In genomic region chr4:175811171-175811570, GRCh38 we compare ENCODE assay signal across 32 cellular contexts. TPM values are rescaled to one million over a fixed set of nuclear protein-coding genes. Genes with fewer than 3 reads are reported as not detected.
"Had no signal": no experiment of that assay in that cellular context is flagged by ENCODE, and none has a peak within 500 bp of the region (broad histone marks: within the 10 kb centered on the region; RNA-seq: fewer than 3 reads in every experiment).

No MANE protein-coding gene starts in this region.

- H3K36me3 ChIP-seq: gastrocnemius medialis, stomach, suprapubic skin, tibial nerve had no signal

- H3K27ac ChIP-seq: gastrocnemius medialis, hepatocyte, stomach, suprapubic skin, tibial nerve, VCaP had no signal

- H3K9me3 ChIP-seq: gastrocnemius medialis, stomach, suprapubic skin, tibial nerve had no signal

- DNase-seq: activated CD4-positive, alpha-beta memory T cell treated with anti-CD3 and anti-CD28 coated beads for 36 hours; activated CD4-positive, alpha-beta T cell treated with anti-CD3 and anti-CD28 coated beads for 48 hours; activated CD8-positive, alpha-beta memory T cell treated with anti-CD3 and anti-CD28 coated beads, Interleukin-2, amount 50 U/mL, for 4 hours; activated gamma-delta T cell; activated naive CD4-positive, alpha-beta T cell treated with anti-CD3 and anti-CD28 coated beads, Interleukin-2, amount 10 ng/mL, durations not matched to agents 7 days and 5 days; activated naive CD8-positive, alpha-beta T cell treated with anti-CD3 and anti-CD28 coated beads, Interleukin-2, amount 10 ng/mL, durations not matched to agents 7 days and 5 days; activated T-cell treated with anti-CD3 and anti-CD28 coated beads, Interleukin-2, amount 50 U/mL, for 1 hour; central memory CD4-positive, alpha-beta T cell; dermis blood vessel endothelial cell; effector CD8-positive, alpha-beta T cell; gastrocnemius medialis; islet precursor cell; naive B cell; nephron progenitor cell; posterior cingulate gyrus; right cardiac atrium; stimulated activated CD4-positive, alpha-beta T cell treated with anti-CD3 and anti-CD28 coated beads, Interleukin-15, amount 100 ng/mL, for 24 hours; stimulated activated CD4-positive, alpha-beta T cell treated with anti-CD3 and anti-CD28 coated beads, Interleukin-2, amount 100 ng/mL, for 24 hours; stimulated activated naive B cell treated with anti-CD40 and anti-IgM and Interleukin-4, amounts not matched to agents 10 μg/mL and 1 μg/mL and 100 μg/mL, for 72 hours; stomach; T-helper 9 cell had no signal

- FAIRE-seq: astrocyte, colon, TTC549 had no signal

- H3K9me3 Mint-ChIP-seq: activated CD4-positive, alpha-beta memory T cell treated with anti-CD3 and anti-CD28 coated beads for 36 hours; activated naive CD4-positive, alpha-beta T cell treated with anti-CD3 and anti-CD28 coated beads, Interleukin-2, amount 10 ng/mL, durations not matched to agents 7 days and 5 days; activated naive CD8-positive, alpha-beta T cell treated with anti-CD3 and anti-CD28 coated beads, Interleukin-2, amount 10 ng/mL, durations not matched to agents 7 days and 5 days; mesothelial cell of epicardium; naive B cell; nephron progenitor cell; stimulated activated naive B cell treated with anti-CD40 and anti-IgM and Interleukin-4, amounts not matched to agents 10 μg/mL and 1 μg/mL and 100 μg/mL, for 72 hours; T-helper 1 cell treated with Interleukin-12 subunit alpha and Interleukin-12 subunit beta and Interleukin-4 antibody, amounts not matched to agents 30 μg/mL and 1 μg/mL, for 36 hours had no signal

- H3K4me2 ChIP-seq: hepatocyte had no signal

- H3K4me1 Mint-ChIP-seq: activated naive CD4-positive, alpha-beta T cell treated with anti-CD3 and anti-CD28 coated beads, Interleukin-2, amount 10 ng/mL, durations not matched to agents 7 days and 5 days; activated naive CD8-positive, alpha-beta T cell treated with anti-CD3 and anti-CD28 coated beads, Interleukin-2, amount 10 ng/mL, durations not matched to agents 7 days and 5 days; naive B cell; stimulated activated naive B cell treated with anti-CD40 and anti-IgM and Interleukin-4, amounts not matched to agents 10 μg/mL and 1 μg/mL and 100 μg/mL, for 72 hours had no signal

- ATAC-seq: gastrocnemius medialis; right cardiac atrium; stimulated activated naive B cell treated with anti-CD40 and anti-IgM and Interleukin-4, amounts not matched to agents 10 μg/mL and 1 μg/mL and 100 μg/mL, for 72 hours had no signal

- H2AFZ ChIP-seq: hepatocyte had no signal

- H3K4me1 ChIP-seq: gastrocnemius medialis, stomach, suprapubic skin, tibial nerve had no signal

- H3K36me3 Mint-ChIP-seq: activated CD4-positive, alpha-beta memory T cell treated with anti-CD3 and anti-CD28 coated beads for 36 hours; activated naive CD4-positive, alpha-beta T cell treated with anti-CD3 and anti-CD28 coated beads, Interleukin-2, amount 10 ng/mL, durations not matched to agents 7 days and 5 days; activated naive CD8-positive, alpha-beta T cell treated with anti-CD3 and anti-CD28 coated beads, Interleukin-2, amount 10 ng/mL, durations not matched to agents 7 days and 5 days; mesothelial cell of epicardium; naive B cell; stimulated activated naive B cell treated with anti-CD40 and anti-IgM and Interleukin-4, amounts not matched to agents 10 μg/mL and 1 μg/mL and 100 μg/mL, for 72 hours had no signal

- H3K4me3 Mint-ChIP-seq: activated CD4-positive, alpha-beta memory T cell treated with anti-CD3 and anti-CD28 coated beads for 36 hours; activated naive CD4-positive, alpha-beta T cell treated with anti-CD3 and anti-CD28 coated beads, Interleukin-2, amount 10 ng/mL, durations not matched to agents 7 days and 5 days; activated naive CD8-positive, alpha-beta T cell treated with anti-CD3 and anti-CD28 coated beads, Interleukin-2, amount 10 ng/mL, durations not matched to agents 7 days and 5 days; mesothelial cell of epicardium; naive B cell; nephron progenitor cell; stimulated activated naive B cell treated with anti-CD40 and anti-IgM and Interleukin-4, amounts not matched to agents 10 μg/mL and 1 μg/mL and 100 μg/mL, for 72 hours; T-helper 1 cell treated with Interleukin-12 subunit alpha and Interleukin-12 subunit beta and Interleukin-4 antibody, amounts not matched to agents 30 μg/mL and 1 μg/mL, for 36 hours had no signal

- H3K27me3 ChIP-seq: gastrocnemius medialis, hepatocyte, stomach, suprapubic skin, tibial nerve had no signal

- H3K4me3 ChIP-seq: gastrocnemius medialis, hepatocyte, stomach, suprapubic skin, tibial nerve had no signal

- H3K79me2 ChIP-seq: hepatocyte had no signal

- H3K27ac Mint-ChIP-seq: activated CD4-positive, alpha-beta memory T cell treated with anti-CD3 and anti-CD28 coated beads for 36 hours; activated naive CD4-positive, alpha-beta T cell treated with anti-CD3 and anti-CD28 coated beads, Interleukin-2, amount 10 ng/mL, durations not matched to agents 7 days and 5 days; activated naive CD8-positive, alpha-beta T cell treated with anti-CD3 and anti-CD28 coated beads, Interleukin-2, amount 10 ng/mL, durations not matched to agents 7 days and 5 days; mesothelial cell of epicardium; naive B cell; nephron progenitor cell; stimulated activated naive B cell treated with anti-CD40 and anti-IgM and Interleukin-4, amounts not matched to agents 10 μg/mL and 1 μg/mL and 100 μg/mL, for 72 hours; T-helper 1 cell treated with Interleukin-12 subunit alpha and Interleukin-12 subunit beta and Interleukin-4 antibody, amounts not matched to agents 30 μg/mL and 1 μg/mL, for 36 hours had no signal

- H3K27me3 Mint-ChIP-seq: activated CD4-positive, alpha-beta memory T cell treated with anti-CD3 and anti-CD28 coated beads for 36 hours; activated naive CD4-positive, alpha-beta T cell treated with anti-CD3 and anti-CD28 coated beads, Interleukin-2, amount 10 ng/mL, durations not matched to agents 7 days and 5 days; activated naive CD8-positive, alpha-beta T cell treated with anti-CD3 and anti-CD28 coated beads, Interleukin-2, amount 10 ng/mL, durations not matched to agents 7 days and 5 days; naive B cell; stimulated activated naive B cell treated with anti-CD40 and anti-IgM and Interleukin-4, amounts not matched to agents 10 μg/mL and 1 μg/mL and 100 μg/mL, for 72 hours had no signal

RNA-seq across cellular contexts. Expression of gene GPM6A, which starts 0.9 kb away (rescaled TPM):
- total RNA-seq: activated CD4-positive, alpha-beta memory T cell treated with anti-CD3 and anti-CD28 coated beads for 36 hours; activated CD8-positive, alpha-beta memory T cell treated with anti-CD3 and anti-CD28 coated beads for 36 hours; activated naive CD8-positive, alpha-beta T cell treated with anti-CD3 and anti-CD28 coated beads, Interleukin-2, amount 10 ng/mL, durations not matched to agents 7 days and 5 days; gastrocnemius medialis; osteoblast had no signal
